In genomic region chr18:57431512-57432080, GRCh38 we compare ENCODE assay signal across 13 cellular contexts. TPM values are rescaled to one million over a fixed set of nuclear protein-coding genes. Genes with fewer than 3 reads are reported as not detected.
"Had no signal": no experiment of that assay in that cellular context is flagged by ENCODE, and none has a peak within 500 bp of the region (broad histone marks: within the 10 kb centered on the region; RNA-seq: fewer than 3 reads in every experiment).

No MANE protein-coding gene starts in this region.

- H3K27ac Mint-ChIP-seq: activated B cell treated with CpG ODN at 0.5 μM for 24 hours; activated CD4-positive, alpha-beta T cell treated with anti-CD3 and anti-CD28 coated beads, Interleukin-2, amount 10 ng/mL, durations not matched to agents 24 days and 14 days; activated naive CD4-positive, alpha-beta T cell treated with anti-CD3 and anti-CD28 coated beads, Interleukin-2, amount 10 ng/mL, durations not matched to agents 7 days and 5 days; activated T-helper 2 cell treated with anti-CD3 and anti-CD28 coated beads, Interferon-gamma antibody, Interleukin-2, Interleukin-4, amounts not matched to agents 10 μg/mL and 5 μg/mL and 100 μg/mL, durations not matched to agents 14 hours and 24 hours and 36 hours; memory B cell; nephron progenitor cell had no signal

- H3K9me3 Mint-ChIP-seq: activated naive CD4-positive, alpha-beta T cell treated with anti-CD3 and anti-CD28 coated beads, Interleukin-2, amount 10 ng/mL, durations not matched to agents 7 days and 5 days; memory B cell had no signal

- DNase-seq: activated B cell treated with CpG ODN at 0.5 μM for 24 hours; activated CD4-positive, alpha-beta T cell treated with anti-CD3 and anti-CD28 coated beads, Interleukin-2, amount 10 ng/mL, durations not matched to agents 24 days and 14 days; activated naive CD4-positive, alpha-beta T cell treated with anti-CD3 and anti-CD28 coated beads, Interleukin-2, amount 10 ng/mL, durations not matched to agents 7 days and 5 days; adrenal gland; heart right ventricle; left lung; nephron progenitor cell; ovary; T1000; tibial artery had no signal

- H3K9me3 ChIP-seq: adrenal gland, heart right ventricle had no signal

- H3K27ac ChIP-seq: adrenal gland, heart right ventricle, left lung, ovary, skin epidermis, tibial artery had no signal

- H3K4me3 Mint-ChIP-seq: activated B cell treated with CpG ODN at 0.5 μM for 24 hours; activated CD4-positive, alpha-beta T cell treated with anti-CD3 and anti-CD28 coated beads, Interleukin-2, amount 10 ng/mL, durations not matched to agents 24 days and 14 days; activated naive CD4-positive, alpha-beta T cell treated with anti-CD3 and anti-CD28 coated beads, Interleukin-2, amount 10 ng/mL, durations not matched to agents 7 days and 5 days; memory B cell; nephron progenitor cell had no signal

- ATAC-seq: heart right ventricle, left lung had no signal

- H3K36me3 Mint-ChIP-seq: memory B cell had no signal

- H3K4me3 ChIP-seq: adrenal gland, heart right ventricle, left lung, ovary, skin epidermis, tibial artery had no signal

- H3K36me3 ChIP-seq: adrenal gland, heart right ventricle, left lung, ovary, tibial artery had no signal

RNA-seq across cellular contexts. Expression of gene ONECUT2, which starts 3.6 kb away (rescaled TPM):
- total RNA-seq: activated B cell treated with CpG ODN at 0.5 μM for 24 hours; activated CD4-positive, alpha-beta T cell treated with anti-CD3 and anti-CD28 coated beads, Interleukin-2, amount 10 ng/mL, durations not matched to agents 24 days and 14 days; activated T-helper 2 cell treated with anti-CD3 and anti-CD28 coated beads, Interferon-gamma antibody, Interleukin-2, Interleukin-4, amounts not matched to agents 10 μg/mL and 5 μg/mL and 100 μg/mL, durations not matched to agents 14 hours and 24 hours and 36 hours had no signal
